In genomic region chr7:73912223-73912622, GRCh38 we compare ENCODE assay signal across 20 cellular contexts. TPM values are rescaled to one million over a fixed set of nuclear protein-coding genes. Genes with fewer than 3 reads are reported as not detected.
DNase-seq lines count a peak whose midpoint lies in the region; TF ChIP-seq lines count a peak whose summit lies in the region.
"Had no signal": no experiment of that assay in that cellular context is flagged by ENCODE, and none has a peak within 500 bp of the region (broad histone marks: within the 10 kb centered on the region; RNA-seq: fewer than 3 reads in every experiment).

No MANE protein-coding gene starts in this region.

- no peak for TF ChIP-seq EP300 in suprapubic skin (IDR thresholded peaks at IDR 0.05)

- H3K9me3 ChIP-seq in suprapubic skin: no peaks in the 10 kb centered on the region
- no peaks in the 10 kb centered on the region for H3K9me3 ChIP-seq in smooth muscle cell (replicated peaks; ENCODE audit: low read depth)
- H3K9me3 ChIP-seq: A549, BLaER1, HAP-1 had no signal

- no peak overlapping the region for H3K4me2 ChIP-seq in smooth muscle cell
- H3K4me2 ChIP-seq: A549, BLaER1 had no signal

- no peak overlapping the region for H2AFZ ChIP-seq in smooth muscle cell (ENCODE audit: low read depth)
- H2AFZ ChIP-seq: GM23248 had no signal

- H3K9ac ChIP-seq in smooth muscle cell (ENCODE audit: low read depth): no peak overlapping the region
- H3K9ac ChIP-seq: BLaER1, GM23248 had no signal

- H3K4me3 ChIP-seq in Jurkat, Clone E6-1 (ENCODE audit: low read length): no peak overlapping the region
- H3K4me3 ChIP-seq in suprapubic skin (no peak overlapping the region), smooth muscle cell (no peak overlapping the region)
- H3K4me3 ChIP-seq: A549, BLaER1, GM12878, GM23248, HAP-1 had no signal

- no peaks in the 10 kb centered on the region for H3F3A ChIP-seq in smooth muscle cell (ENCODE audit: low read depth)

- TF ChIP-seq CTCF in suprapubic skin (IDR thresholded peaks at IDR 0.05) (no peak), smooth muscle cell (IDR thresholded peaks at IDR 0.05; ENCODE audit: borderline replicate concordance, insufficient read depth, poor library complexity, severe bottlenecking) (no peak)

- H3K36me3 ChIP-seq in suprapubic skin (no peaks in the 10 kb centered on the region), smooth muscle cell (ENCODE audit: low read depth) (no peaks in the 10 kb centered on the region)
- H3K36me3 ChIP-seq: BLaER1, HAP-1 had no signal

- DNase-seq in Caki2 (ENCODE audit: low read depth) (peak; percentile 10), islet precursor cell (peak; percentile 19), suprapubic skin (ENCODE audit: low spot score in 2 of 2) (peak; percentile 7 to 35), RKO (ENCODE audit: low spot score) (no peak), smooth muscle cell (lab: John Stamatoyannopoulos, UW; ENCODE audit: unreplicated experiment) (no peak), superior temporal gyrus (ENCODE audit: extremely low spot score) (no peak)
- DNase-seq in Jurkat, Clone E6-1 (ENCODE audit: low read depth, low spot score): peak; percentile 8
- DNase-seq: AML-193; Calu3; CD4-positive, alpha-beta memory T cell; DMS79 treated with DMSO at 0.1 percent for 48 hours; GM23248 had no signal

- no peak for TF ChIP-seq POLR2A in suprapubic skin (IDR thresholded peaks at IDR 0.05)

- H4K20me1 ChIP-seq in smooth muscle cell (ENCODE audit: low read depth): no peaks in the 10 kb centered on the region
- H4K20me1 ChIP-seq: BLaER1 had no signal

- in situ Hi-C loops in Caki2 (cut with HindIII; ENCODE audit: low pct_unique_long_range_greater_than_20kb, low sequenced_read_pairs): no loop called here

- 88% methylated on average over 5 of the region's 5 CpGs for WGBS in suprapubic skin
- WGBS in smooth muscle cell (ENCODE audit: low lambda C conversion rate): 89% methylated on average over 5 of the region's 5 CpGs

- no peaks in the 10 kb centered on the region for H3K27me3 ChIP-seq in suprapubic skin
- H3K27me3 ChIP-seq in smooth muscle cell (ENCODE audit: low read depth): no peaks in the 10 kb centered on the region
- H3K27me3 ChIP-seq: BLaER1 had no signal

- H3K27ac ChIP-seq in suprapubic skin (no peak overlapping the region), smooth muscle cell (ENCODE audit: low read depth) (no peak overlapping the region)
- H3K27ac ChIP-seq: A549, BLaER1, GM23248 had no signal

- H3K4me1 ChIP-seq in suprapubic skin (peaks cover 6% of the 10 kb centered on the region), smooth muscle cell (ENCODE audit: low read depth) (no peaks in the 10 kb centered on the region)
- H3K4me1 ChIP-seq: A549, HAP-1 had no signal

- no peaks in the 10 kb centered on the region for H3K79me2 ChIP-seq in smooth muscle cell (ENCODE audit: low read depth)

RNA-seq across cellular contexts. Expression of gene TMEM270, which starts 51.3 kb away (rescaled TPM):
- total RNA-seq in Caki2 (2014; rRNA removed; shearing (Covaris generic); ENCODE audit: low replicate concordance): 1.7 TPM in 1 of 2 replicates, not detected in the other
- not detected for polyA plus RNA-seq in Jurkat, Clone E6-1 (2012; ENCODE audit: insufficient read depth, insufficient read length)
- total RNA-seq in suprapubic skin (not detected), smooth muscle cell (not detected in 2 replicates)
- polyA plus RNA-seq in smooth muscle cell: not detected in 2 replicates
- total RNA-seq: CD4-positive, alpha-beta memory T cell; GM12878; GM23248; H4; HepG2 had no signal
- polyA plus RNA-seq: A549; CD14-positive monocyte; CD4-positive, alpha-beta memory T cell; GM12878; GM23248; HepG2; IgD-negative memory B cell had no signal

Comparison
In these comparisons a context has a peak if more than half of its experiments do, and no peak if none do; other contexts are left out.
1. DNase-seq: peak in Caki2 (single experiment), Jurkat, Clone E6-1 (single experiment), islet precursor cell (single experiment) and suprapubic skin (2 of 2); none in RKO (single experiment), smooth muscle cell (single experiment) and superior temporal gyrus (single experiment).